Comparison of ENCODE assay signal across 23 cellular contexts in the genomic region with DNA sequence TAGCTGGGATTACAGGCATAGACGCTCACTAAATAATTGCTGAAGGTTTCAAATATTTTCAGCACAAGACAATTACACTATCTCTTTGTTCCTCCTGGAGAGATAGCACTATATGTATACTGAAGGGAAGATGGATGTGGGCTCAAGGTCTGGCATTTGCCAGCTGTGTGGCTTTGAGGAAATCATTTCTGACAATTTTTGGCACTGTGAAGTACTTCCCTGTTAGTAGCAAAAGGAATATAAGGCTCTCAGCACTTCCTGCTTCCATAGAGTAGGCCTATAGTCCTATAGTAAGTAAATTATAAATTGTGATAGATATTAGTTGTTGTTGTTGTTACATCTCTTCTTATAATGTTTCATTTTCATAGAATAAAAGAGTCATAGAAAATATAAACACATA.
"Had no signal": no experiment of that assay in that cellular context is flagged by ENCODE, and none has a peak within 500 bp of the region (broad histone marks: within the 10 kb centered on the region; RNA-seq: fewer than 3 reads in every experiment).

No MANE protein-coding gene starts in this region.

- DNase-seq: activated CD4-positive, alpha-beta T cell treated with anti-CD3 and anti-CD28 coated beads for 36 hours; activated CD4-positive, alpha-beta T cell treated with anti-CD3 and anti-CD28 coated beads, Interleukin-2, amount 50 U/mL, for 1 hour; activated CD8-positive, alpha-beta memory T cell treated with anti-CD3 and anti-CD28 coated beads, Interleukin-2, amount 50 U/mL, for 4 hours; activated CD8-positive, alpha-beta T cell treated with anti-CD3 and anti-CD28 coated beads for 36 hours; activated naive CD4-positive, alpha-beta T cell; amygdala; KBM-7; NCI-H1092 treated with DMSO at 0.1 percent for 48 hours; NCI-H1417 treated with DMSO at 0.1 percent for 48 hours; NCI-H1694 treated with DMSO at 0.1 percent for 48 hours; NCI-H2029 treated with DMSO at 0.1 percent for 48 hours; NCI-H345; NCI-H510A; NCI-H526 treated with DMSO at 0.1 percent for 48 hours; PC-3; SHP77; T-helper 9 cell; WERI-Rb-1 had no signal

- ATAC-seq: activated CD4-positive, alpha-beta T cell treated with anti-CD3 and anti-CD28 coated beads for 36 hours; activated CD8-positive, alpha-beta T cell treated with anti-CD3 and anti-CD28 coated beads for 36 hours; PC-3; SK-N-SH treated with all-trans-retinoic acid at 6 μM for 48 hours had no signal

- H3K36me3 ChIP-seq: SJSA1, WERI-Rb-1 had no signal

- FAIRE-seq: astrocyte, RCC 7860, TTC549 had no signal

- H3K4me3 ChIP-seq: SJSA1 had no signal

- H3K27me3 ChIP-seq: SJSA1 had no signal

- H3K9me3 ChIP-seq: SJSA1 had no signal

- H3K27ac ChIP-seq: SJSA1, WERI-Rb-1 had no signal
